ENCODE assay signal across 12 cellular contexts in genomic region chr18:7572837-7573236, GRCh38. TPM values are rescaled to one million over a fixed set of nuclear protein-coding genes. Genes with fewer than 3 reads are reported as not detected.
DNase-seq lines count a peak whose midpoint lies in the region; ATAC-seq and TF ChIP-seq lines count a peak whose summit lies in the region.
"Had no signal": no experiment of that assay in that cellular context is flagged by ENCODE, and none has a peak within 500 bp of the region (broad histone marks: within the 10 kb centered on the region; RNA-seq: fewer than 3 reads in every experiment).

No MANE protein-coding gene starts in this region.

- H3K4me1 ChIP-seq in heart right ventricle = peaks cover 5 to 91% (median 60%) of the 10 kb centered on the region in 9 donors

- no peaks in the 10 kb centered on the region for H3K9me3 Mint-ChIP-seq in activated T-helper 17 cell treated with anti-CD3 and anti-CD28 coated beads, Interleukin-2, amount 50 U/mL, for 72 hours

- peaks cover 0 to 28% (median 0%) of the 10 kb centered on the region in 7 donors for H3K27me3 ChIP-seq in heart right ventricle

- H3K4me3 ChIP-seq in heart right ventricle = peak overlapping the region in 1 of 10 donors; percentile 2

- ATAC-seq in HG02610 (IDR thresholded peaks at IDR 0.05; ENCODE audit: unreplicated experiment) (peak; percentile 73), heart right ventricle (no peak), GM21360 (IDR thresholded peaks at IDR 0.05; ENCODE audit: unreplicated experiment) (no peak)
- peak; percentile 77 for ATAC-seq in activated T-helper 17 cell treated with anti-CD3 and anti-CD28 coated beads, Interleukin-2, amount 50 U/mL, for 72 hours (replicated peaks)

- H3K4me1 Mint-ChIP-seq in activated T-helper 17 cell treated with anti-CD3 and anti-CD28 coated beads, Interleukin-2, amount 50 U/mL, for 72 hours = peaks cover 7% of the 10 kb centered on the region

- DNase-seq in AG08395 (ENCODE audit: low spot score) (peak; percentile 22), kidney tubule cell (ENCODE audit: low spot score) (peak; percentile 58), heart right ventricle (no peak), cortex of kidney (lab: John Stamatoyannopoulos, UW) (no peak), NCI-H146 (lab: John Stamatoyannopoulos, UW) (no peak)
- DNase-seq: NCI-H1105 treated with DMSO at 0.1 percent for 48 hours, NCI-H510A treated with DMSO at 0.1 percent for 48 hours, SHP77 had no signal

- no peak for TF ChIP-seq CTCF in heart right ventricle (IDR thresholded peaks at IDR 0.05)

- H3K9me3 ChIP-seq in heart right ventricle = no peaks in the 10 kb centered on the region

- WGBS in heart right ventricle, 2 donors = 51 to 62% methylated on average over 2 of the region's 2 CpGs

- H3K36me3 Mint-ChIP-seq in activated T-helper 17 cell treated with anti-CD3 and anti-CD28 coated beads, Interleukin-2, amount 50 U/mL, for 72 hours (ENCODE audit: low read depth) = peaks cover 6% of the 10 kb centered on the region

- peak overlapping the region in 1 of 10 donors; percentile 51 for H3K27ac ChIP-seq in heart right ventricle
- H3K27ac ChIP-seq: VCaP had no signal

- intact Hi-C loops in heart right ventricle (cut with DNase I) = loop anchor here in 5 of 10 donors (2.0 to 10.0 kb wide), 6 partner anchors 52 to 912 kb away; no protein-coding TSS in a partner anchor

- peak overlapping the region; percentile 59 for H3K4me3 Mint-ChIP-seq in activated T-helper 17 cell treated with anti-CD3 and anti-CD28 coated beads, Interleukin-2, amount 50 U/mL, for 72 hours

- peak overlapping the region; percentile 86 for H3K27ac Mint-ChIP-seq in activated T-helper 17 cell treated with anti-CD3 and anti-CD28 coated beads, Interleukin-2, amount 50 U/mL, for 72 hours

- peaks cover 11% of the 10 kb centered on the region for H3K27me3 Mint-ChIP-seq in activated T-helper 17 cell treated with anti-CD3 and anti-CD28 coated beads, Interleukin-2, amount 50 U/mL, for 72 hours

- no peaks in the 10 kb centered on the region for H3K36me3 ChIP-seq in heart right ventricle

RNA-seq across cellular contexts. Expression of gene PTPRM, which starts 5.7 kb away (rescaled TPM):
- total RNA-seq in activated T-helper 17 cell treated with anti-CD3 and anti-CD28 coated beads, Interleukin-2, amount 50 U/mL, for 72 hours = 10 to 100 TPM in 1 of 2 donors, 1 to 10 TPM in 1; 7.5 to 24.5 TPM
- 100 to 1,000 TPM; 104 to 170 (median 145) TPM for total RNA-seq in heart right ventricle
- 100 to 1,000 TPM in 1 of 2 donors, 10 to 100 TPM in 1; 81.7 to 118 TPM for polyA plus RNA-seq in heart right ventricle

Comparison
In these comparisons a context has a peak if more than half of its experiments do, and no peak if none do; other contexts are left out.
1. DNase-seq: peak in AG08395 (single experiment) and kidney tubule cell (single experiment); none in heart right ventricle (0 of 2), cortex of kidney (single experiment) and NCI-H146 (single experiment).
2. ATAC-seq: peak in HG02610 (single experiment) and activated T-helper 17 cell treated with anti-CD3 and anti-CD28 coated beads, Interleukin-2, amount 50 U/mL, for 72 hours (single experiment); none in heart right ventricle (0 of 8) and GM21360 (single experiment).
3. RNA of gene PTPRM, which starts 5.7 kb away (total RNA-seq): 104 to 170 TPM in heart right ventricle; 7.5 to 24.5 TPM in activated T-helper 17 cell treated with anti-CD3 and anti-CD28 coated beads, Interleukin-2, amount 50 U/mL, for 72 hours; every median in the first group is over 4 times any median in the second.